In genomic region chr2:28387082-28387960, GRCh38 we compare ENCODE assay signal across 19 cellular contexts. TPM values are rescaled to one million over a fixed set of nuclear protein-coding genes. Genes with fewer than 3 reads are reported as not detected.
DNase-seq lines count a peak whose midpoint lies in the region; ATAC-seq and TF ChIP-seq lines count a peak whose summit lies in the region.
"Had no signal": no experiment of that assay in that cellular context is flagged by ENCODE, and none has a peak within 500 bp of the region (broad histone marks: within the 10 kb centered on the region; RNA-seq: fewer than 3 reads in every experiment).

No MANE protein-coding gene starts in this region.

- H3K4me1 ChIP-seq in ascending aorta (peaks cover 0 to 8% of the 10 kb centered on the region in 2 donors), gastrocnemius medialis (peaks cover 11 to 13% of the 10 kb centered on the region in 2 donors)

- no peaks in the 10 kb centered on the region for H3K9me3 ChIP-seq in ascending aorta
- no peaks in the 10 kb centered on the region for H3K9me3 ChIP-seq in gastrocnemius medialis

- intact Hi-C loops in ascending aorta (cut with DNase I) (loop anchor here (1.0 kb wide), 1 partner anchor 31 kb away; no protein-coding TSS in a partner anchor), gastrocnemius medialis (cut with DNase I; ENCODE audit: low total_unique reads) (no loop called here)

- H3K4me3 ChIP-seq in ascending aorta (no peak overlapping the region), gastrocnemius medialis (no peak overlapping the region)

- no peak for TF ChIP-seq CTCF in ascending aorta (IDR thresholded peaks at IDR 0.05)
- no peak for TF ChIP-seq CTCF in gastrocnemius medialis (IDR thresholded peaks at IDR 0.05 in 4 of 5, conservative IDR thresholded peaks at IDR 0.05 in 1 of 5)

- TF ChIP-seq POLR2A in gastrocnemius medialis (IDR thresholded peaks at IDR 0.05): no peak

- no peaks in the 10 kb centered on the region for H3K27me3 ChIP-seq in ascending aorta
- no peaks in the 10 kb centered on the region for H3K27me3 ChIP-seq in gastrocnemius medialis

- peak overlapping the region; percentile 14 to 43 for H3K27ac ChIP-seq in ascending aorta
- H3K27ac ChIP-seq in gastrocnemius medialis: no peak overlapping the region
- H3K27ac ChIP-seq: WERI-Rb-1 had no signal

- H3K36me3 ChIP-seq in ascending aorta (no peaks in the 10 kb centered on the region), gastrocnemius medialis (no peaks in the 10 kb centered on the region)
- H3K36me3 ChIP-seq: WERI-Rb-1 had no signal

- no peak for ATAC-seq in GM21367 (IDR thresholded peaks at IDR 0.05; ENCODE audit: unreplicated experiment)
- ATAC-seq in gastrocnemius medialis: no peak
- ATAC-seq: stimulated activated memory B cell treated with anti-CD40 and anti-IgM and Interleukin-4, amounts not matched to agents 10 μg/mL and 1 μg/mL and 100 μg/mL, for 72 hours had no signal

- in situ Hi-C loops in gastrocnemius medialis (cut with MboI; ENCODE audit: low sequenced_read_pairs in 4 of 4): no loop called here

- peak; percentile 71 for DNase-seq in Daoy (ENCODE audit: low read depth)
- peak; percentile 84 for DNase-seq in M059J (ENCODE audit: low read depth)
- DNase-seq in ascending aorta (ENCODE audit: low spot score in 2 of 2): no peak
- peak; percentile 20 for DNase-seq in myocyte (ENCODE audit: low read depth)
- DNase-seq in activated CD4-positive, CD25-positive, alpha-beta regulatory T cell (lab: John Stamatoyannopoulos, UW): no peak
- no peak for DNase-seq in iPS-NIHi11 (ENCODE audit: low spot score)
- DNase-seq in gastrocnemius medialis: no peak
- DNase-seq: endodermal cell; glutamatergic neuron; GOT3; Karpas-422; kidney glomerular epithelial cell; NCI-H2029; NCI-H82; SIG-M5; stimulated activated CD4-positive, alpha-beta T cell treated with anti-CD3 and anti-CD28 coated beads, Interleukin-4, amount 100 ng/mL, for 1 hour; WERI-Rb-1 had no signal

RNA-seq across cellular contexts. Expression of gene FOSL2, which starts 5.3 kb away (rescaled TPM):
- 56.0 and 62.1 TPM in 2 replicates for total RNA-seq in Daoy (2014; rRNA removed; shearing (Covaris generic))
- 42.9 and 75.2 TPM in 2 replicates for total RNA-seq in M059J (2014; rRNA removed; shearing (Covaris generic))
- total RNA-seq in ascending aorta (185 TPM), myocyte (106 and 124 TPM in 2 replicates), gastrocnemius medialis (100 to 1,000 TPM; 193 to 214 (median 210) TPM)
- polyA plus RNA-seq in myocyte (2012): 58.3 TPM

Comparison
In these comparisons a context has a peak if more than half of its experiments do, and no peak if none do; other contexts are left out.
1. DNase-seq: peak in Daoy (single experiment), M059J (single experiment) and myocyte (single experiment); none in ascending aorta (0 of 2), activated CD4-positive, CD25-positive, alpha-beta regulatory T cell (0 of 4), iPS-NIHi11 (single experiment) and gastrocnemius medialis (0 of 2).
2. H3K27ac ChIP-seq: peak in ascending aorta (2 of 2); none in gastrocnemius medialis (0 of 4).